In the genomic region with DNA sequence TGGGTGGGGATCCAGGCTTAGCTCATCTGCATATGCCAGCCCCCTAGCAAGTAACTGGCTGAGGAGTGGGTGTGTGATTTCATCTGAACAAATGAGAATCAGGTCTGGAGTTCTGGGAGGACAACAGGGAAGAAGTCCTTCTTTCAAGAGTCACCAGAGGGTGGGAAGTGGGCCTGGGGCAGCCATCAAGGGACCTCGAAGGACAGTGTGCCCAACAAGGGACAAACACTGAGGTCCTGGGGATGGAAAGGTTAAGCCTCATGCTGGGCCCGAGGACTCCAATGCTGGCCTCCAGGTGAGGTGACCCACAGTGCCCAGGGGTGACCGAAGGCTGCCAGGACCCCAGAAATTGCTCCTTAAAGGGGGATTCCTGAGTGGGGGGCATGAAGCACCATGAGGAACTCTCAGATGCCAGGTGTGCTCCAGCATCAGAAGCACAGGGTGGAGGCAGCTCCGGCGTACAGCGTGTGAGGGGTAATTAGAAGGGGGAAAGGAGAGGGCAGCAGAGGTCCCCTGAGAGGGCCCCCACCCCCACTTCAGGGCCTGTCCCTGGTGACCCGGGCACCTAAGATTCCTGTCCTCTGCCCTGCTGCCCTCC, we compare ENCODE assay signal across 22 cellular contexts.
DNase-seq lines count a peak whose midpoint lies in the region; ATAC-seq and TF ChIP-seq lines count a peak whose summit lies in the region.
"Had no signal": no experiment of that assay in that cellular context is flagged by ENCODE, and none has a peak within 500 bp of the region (broad histone marks: within the 10 kb centered on the region; RNA-seq: fewer than 3 reads in every experiment).

No MANE protein-coding gene starts in this region.

- no peak overlapping the region for H3K4me3 Mint-ChIP-seq in chondrocyte (ENCODE audit: unreplicated experiment)
- H3K4me3 Mint-ChIP-seq: CD4-positive, alpha-beta T cell; GM23338; HFFc6 had no signal

- no peak for TF ChIP-seq EP300 in sigmoid colon (IDR thresholded peaks at IDR 0.05)
- TF ChIP-seq EP300 in upper lobe of left lung (IDR thresholded peaks at IDR 0.05), result no peak

- H3K4me3 ChIP-seq in lower lobe of right lung (no peak overlapping the region), sigmoid colon (no peak overlapping the region), upper lobe of left lung (no peak overlapping the region)
- H3K4me3 ChIP-seq: BLaER1, GM23338, HAP-1, MG63, SJCRH30 had no signal

- H3K36me3 Mint-ChIP-seq in chondrocyte (ENCODE audit: low read depth), result peaks cover 4% of the 10 kb centered on the region

- intact Hi-C loops in Right ventricle myocardium superior (cut with DNase I) (no loop called here), left cardiac atrium (cut with DNase I) (no loop called here), lower lobe of right lung (cut with DNase I) (no loop called here), sigmoid colon (cut with DNase I) (no loop called here)

- H3K36me3 ChIP-seq in lower lobe of right lung (no peaks in the 10 kb centered on the region), sigmoid colon (no peaks in the 10 kb centered on the region), upper lobe of left lung (peaks cover 0 to 7% (median 3%) of the 10 kb centered on the region in 4 donors)
- H3K36me3 ChIP-seq: BLaER1, HAP-1, SJCRH30 had no signal

- H3K9me3 Mint-ChIP-seq in chondrocyte (ENCODE audit: low read depth), result no peaks in the 10 kb centered on the region
- H3K9me3 Mint-ChIP-seq: CD4-positive, alpha-beta T cell; GM23338; HFFc6 had no signal

- no peak for TF ChIP-seq CTCF in chondrocyte (IDR thresholded peaks at IDR 0.05)
- TF ChIP-seq CTCF in lower lobe of right lung (IDR thresholded peaks at IDR 0.05), result no peak
- no peak for TF ChIP-seq CTCF in sigmoid colon (IDR thresholded peaks at IDR 0.05)
- no peak for TF ChIP-seq CTCF in upper lobe of left lung (IDR thresholded peaks at IDR 0.05)

- DNase-seq in Right ventricle myocardium superior (peak; percentile 14), left cardiac atrium (no peak), chondrocyte (ENCODE audit: low spot score) (peak; percentile 64), lower lobe of right lung (peak; percentile 21), sigmoid colon (peak; percentile 25), upper lobe of left lung (no peak), islet precursor cell (no peak)
- DNase-seq: CD4-positive, alpha-beta T cell; HFFc6; IMR-90; KG1; MG63; NCI-H1105 treated with DMSO at 0.1 percent for 48 hours; NCI-H146; NCI-H2029; NCI-H446; NCI-H524 treated with DMSO at 0.1 percent for 48 hours; NCI-H774; SJCRH30 had no signal

- TF ChIP-seq POLR2A in sigmoid colon (IDR thresholded peaks at IDR 0.05), result no peak
- no peak for TF ChIP-seq POLR2A in upper lobe of left lung (IDR thresholded peaks at IDR 0.05)

- H3K27ac Mint-ChIP-seq in chondrocyte (ENCODE audit: unreplicated experiment), result no peak overlapping the region
- H3K27ac Mint-ChIP-seq: CD4-positive, alpha-beta T cell; GM23338; HFFc6 had no signal

- no peaks in the 10 kb centered on the region for H3K4me1 ChIP-seq in lower lobe of right lung
- H3K4me1 ChIP-seq in sigmoid colon, result no peaks in the 10 kb centered on the region
- no peaks in the 10 kb centered on the region for H3K4me1 ChIP-seq in upper lobe of left lung
- H3K4me1 ChIP-seq: HAP-1, SJCRH30 had no signal

- ATAC-seq in Right ventricle myocardium superior (ENCODE audit: poor library complexity) (no peak), left cardiac atrium (no peak), lower lobe of right lung (no peak), upper lobe of left lung (ENCODE audit: low FRiP score in 2 of 2) (no peak)
- ATAC-seq: GM23338 had no signal

- no peaks in the 10 kb centered on the region for H3K27me3 Mint-ChIP-seq in chondrocyte (ENCODE audit: low read depth)
- H3K27me3 Mint-ChIP-seq: CD4-positive, alpha-beta T cell had no signal

- H3K9me3 ChIP-seq in lower lobe of right lung (no peaks in the 10 kb centered on the region), sigmoid colon (no peaks in the 10 kb centered on the region), upper lobe of left lung (no peaks in the 10 kb centered on the region)
- H3K9me3 ChIP-seq: BLaER1, HAP-1, MG63, SJCRH30 had no signal

- 87 to 90% methylated on average over 7 of the region's 7 CpGs for WGBS in sigmoid colon, 2 donors
- 86 to 92% methylated on average over 4 to 7 of the region's 7 CpGs for WGBS in upper lobe of left lung, 2 donors

- no peaks in the 10 kb centered on the region for H3K27me3 ChIP-seq in lower lobe of right lung (ENCODE audit: low read depth)
- no peaks in the 10 kb centered on the region for H3K27me3 ChIP-seq in sigmoid colon
- H3K27me3 ChIP-seq in upper lobe of left lung, result no peaks in the 10 kb centered on the region
- H3K27me3 ChIP-seq: BLaER1, MG63 had no signal

- no peak overlapping the region for H3K27ac ChIP-seq in lower lobe of right lung
- H3K27ac ChIP-seq in sigmoid colon, result no peak overlapping the region
- no peak overlapping the region for H3K27ac ChIP-seq in upper lobe of left lung
- H3K27ac ChIP-seq: BLaER1, SJCRH30 had no signal

- H3K4me1 Mint-ChIP-seq in chondrocyte (ENCODE audit: low read depth), result no peaks in the 10 kb centered on the region
- H3K4me1 Mint-ChIP-seq: GM23338 had no signal

Comparison
In these comparisons a context has a peak if more than half of its experiments do, and no peak if none do; other contexts are left out.
1. DNase-seq: peak in Right ventricle myocardium superior (single experiment), chondrocyte (single experiment), lower lobe of right lung (single experiment) and sigmoid colon (single experiment); none in left cardiac atrium (single experiment), upper lobe of left lung (0 of 2) and islet precursor cell (single experiment).